In the genomic region with DNA sequence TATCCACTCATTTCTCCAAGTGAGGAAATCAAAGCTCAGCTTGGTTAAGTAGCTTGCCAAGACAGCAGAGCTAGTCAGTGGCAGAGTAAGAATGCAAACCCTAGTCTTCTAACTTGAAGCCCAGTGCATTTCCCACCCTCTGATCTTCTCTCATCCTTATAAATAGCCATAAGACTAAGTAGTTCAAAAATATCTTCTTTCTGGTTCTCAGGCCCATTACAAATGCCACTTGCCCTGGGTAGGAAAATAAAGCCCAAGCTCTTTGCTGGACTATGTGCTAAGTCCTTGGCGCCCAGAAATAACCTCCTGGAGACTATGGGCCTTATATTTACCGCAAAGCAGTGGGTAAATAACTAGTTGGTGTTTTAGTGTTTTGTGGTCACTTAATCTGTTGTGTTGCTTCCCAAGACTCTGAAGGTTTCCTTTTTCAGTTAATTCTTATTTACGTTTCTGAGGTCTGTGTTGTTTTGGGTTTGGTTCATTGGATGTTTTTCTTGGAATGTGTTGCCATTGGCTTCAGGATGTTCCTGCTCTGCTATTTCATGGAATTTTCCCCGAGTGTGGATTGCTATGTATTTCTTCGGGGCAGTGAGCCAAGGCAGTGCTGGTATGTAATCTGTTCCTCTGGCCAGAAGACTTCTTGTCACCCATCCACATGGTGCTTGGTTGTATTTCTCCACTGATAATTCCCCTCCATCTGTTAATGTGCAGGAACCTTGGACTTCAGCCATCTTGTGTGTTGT, we compare ENCODE assay signal across 11 cellular contexts.
DNase-seq lines count a peak whose midpoint lies in the region; ATAC-seq and TF ChIP-seq lines count a peak whose summit lies in the region.
"Had no signal": no experiment of that assay in that cellular context is flagged by ENCODE, and none has a peak within 500 bp of the region (broad histone marks: within the 10 kb centered on the region; RNA-seq: fewer than 3 reads in every experiment).

No MANE protein-coding gene starts in this region.

- no peak for TF ChIP-seq CTCF in astrocyte of the spinal cord (IDR thresholded peaks at IDR 0.05; ENCODE audit: low read depth, low read length)
- TF ChIP-seq CTCF in heart right ventricle (IDR thresholded peaks at IDR 0.05), result no peak

- H3K4me1 Mint-ChIP-seq in stimulated activated effector memory CD8-positive, alpha-beta T cell treated with anti-CD3 and anti-CD28 coated beads, Interleukin-12 subunit alpha, Interleukin-12 subunit beta, amount 100 ng/mL, for 72 hours, result no peaks in the 10 kb centered on the region

- DNase-seq in DMS 273 (lab: John Stamatoyannopoulos, UW; ENCODE audit: unreplicated experiment), result peak; percentile 97
- peak; percentile 78 for DNase-seq in astrocyte of the spinal cord (ENCODE audit: low read depth, low spot score)
- peak; percentile 27 to 83 for DNase-seq in heart right ventricle
- DNase-seq in pulmonary artery endothelial cell (ENCODE audit: low read depth, low spot score), result peak; percentile 96
- DNase-seq in stimulated activated CD4-positive, alpha-beta T cell treated with anti-CD3 and anti-CD28 coated beads, Interleukin-12 subunit alpha, Interleukin-12 subunit beta, amount 100 ng/mL, for 4 hours, result no peak
- no peak for DNase-seq in stimulated activated effector memory CD8-positive, alpha-beta T cell treated with anti-CD3 and anti-CD28 coated beads, Interleukin-12 subunit alpha, Interleukin-12 subunit beta, amount 100 ng/mL, for 72 hours (ENCODE audit: low spot score in 2 of 2)
- DNase-seq: activated CD4-positive, alpha-beta T cell treated with anti-CD3 and anti-CD28 coated beads for 4 hours; NCI-H146 had no signal

- H3K4me3 ChIP-seq in astrocyte of the spinal cord (ENCODE audit: low read depth, low read length) (no peak overlapping the region), heart right ventricle (no peak overlapping the region)

- ATAC-seq in heart right ventricle, result peak; percentile 77 to 92 (median 85)
- ATAC-seq in GM21528 (IDR thresholded peaks at IDR 0.05; ENCODE audit: low FRiP score, unreplicated experiment), result no peak
- ATAC-seq in HG02885 (IDR thresholded peaks at IDR 0.05; ENCODE audit: poor library complexity, unreplicated experiment), result no peak
- no peak for ATAC-seq in stimulated activated effector memory CD8-positive, alpha-beta T cell treated with anti-CD3 and anti-CD28 coated beads, Interleukin-12 subunit alpha, Interleukin-12 subunit beta, amount 100 ng/mL, for 72 hours

- H3K27me3 ChIP-seq in heart right ventricle, result no peaks in the 10 kb centered on the region

- in situ Hi-C loops in astrocyte of the spinal cord (cut with HindIII; ENCODE audit: low sequenced_read_pairs), result no loop called here

- H3K4me1 ChIP-seq in heart right ventricle, result peaks cover 0 to 27% (median 20%) of the 10 kb centered on the region in 9 donors

- peaks cover 0 to 18% (median 0%) of the 10 kb centered on the region in 11 donors for H3K9me3 ChIP-seq in heart right ventricle

- H3K27ac ChIP-seq in heart right ventricle, result peak overlapping the region in 9 of 10 donors; percentile 13 to 65 (median 53)

- H3K9me3 Mint-ChIP-seq in stimulated activated effector memory CD8-positive, alpha-beta T cell treated with anti-CD3 and anti-CD28 coated beads, Interleukin-12 subunit alpha, Interleukin-12 subunit beta, amount 100 ng/mL, for 72 hours, result peaks cover 3% of the 10 kb centered on the region

- no peak overlapping the region for H3K4me3 Mint-ChIP-seq in stimulated activated effector memory CD8-positive, alpha-beta T cell treated with anti-CD3 and anti-CD28 coated beads, Interleukin-12 subunit alpha, Interleukin-12 subunit beta, amount 100 ng/mL, for 72 hours
- H3K4me3 Mint-ChIP-seq: activated naive CD8-positive, alpha-beta T cell had no signal

- intact Hi-C loops in heart right ventricle (cut with DNase I), result loop anchor here in 3 of 10 donors (5.0 to 10.0 kb wide), 2 partner anchors 501 to 504 kb away; partner anchors contain the start of gene PLPP3 (in 3 of the 3)

- H3K36me3 Mint-ChIP-seq in stimulated activated effector memory CD8-positive, alpha-beta T cell treated with anti-CD3 and anti-CD28 coated beads, Interleukin-12 subunit alpha, Interleukin-12 subunit beta, amount 100 ng/mL, for 72 hours, result no peaks in the 10 kb centered on the region
- H3K36me3 Mint-ChIP-seq: activated naive CD8-positive, alpha-beta T cell had no signal

- H3K27ac Mint-ChIP-seq in stimulated activated effector memory CD8-positive, alpha-beta T cell treated with anti-CD3 and anti-CD28 coated beads, Interleukin-12 subunit alpha, Interleukin-12 subunit beta, amount 100 ng/mL, for 72 hours, result no peak overlapping the region
- H3K27ac Mint-ChIP-seq: activated naive CD8-positive, alpha-beta T cell had no signal

- H3K36me3 ChIP-seq in heart right ventricle, result no peaks in the 10 kb centered on the region

- 43 to 48% methylated on average over 5 of the region's 5 CpGs for WGBS in heart right ventricle, 2 donors

Comparison
In these comparisons a context has a peak if more than half of its experiments do, and no peak if none do; other contexts are left out.
1. DNase-seq: peak in DMS 273 (single experiment), astrocyte of the spinal cord (single experiment), heart right ventricle (2 of 2) and pulmonary artery endothelial cell (single experiment); none in stimulated activated CD4-positive, alpha-beta T cell treated with anti-CD3 and anti-CD28 coated beads, Interleukin-12 subunit alpha, Interleukin-12 subunit beta, amount 100 ng/mL, for 4 hours (single experiment) and stimulated activated effector memory CD8-positive, alpha-beta T cell treated with anti-CD3 and anti-CD28 coated beads, Interleukin-12 subunit alpha, Interleukin-12 subunit beta, amount 100 ng/mL, for 72 hours (0 of 2).
2. ATAC-seq: peak in heart right ventricle (8 of 8); none in GM21528 (single experiment), HG02885 (single experiment) and stimulated activated effector memory CD8-positive, alpha-beta T cell treated with anti-CD3 and anti-CD28 coated beads, Interleukin-12 subunit alpha, Interleukin-12 subunit beta, amount 100 ng/mL, for 72 hours (single experiment).